ENCODE assay signal across 26 cellular contexts in genomic region chr12:24527102-24527501, GRCh38.
"Had no signal": no experiment of that assay in that cellular context is flagged by ENCODE, and none has a peak within 500 bp of the region (broad histone marks: within the 10 kb centered on the region; RNA-seq: fewer than 3 reads in every experiment).

No MANE protein-coding gene starts in this region.

- H3K4me3 ChIP-seq: MG63, SJCRH30 had no signal

- H3K4me1 ChIP-seq: SJCRH30 had no signal

- H3K27me3 ChIP-seq: MG63, SJCRH30 had no signal

- H3K27ac ChIP-seq: RWPE1, SJCRH30 had no signal

- DNase-seq: IMR-90, Karpas-422, KG1, MG63, NCI-H1092, NCI-H1105 treated with DMSO at 0.1 percent for 48 hours, NCI-H1417 treated with DMSO at 0.1 percent for 48 hours, NCI-H146, NCI-H1694 treated with DMSO at 0.1 percent for 48 hours, NCI-H1930, NCI-H2081, NCI-H2107, NCI-H2171, NCI-H226, NCI-H446, NCI-H510A, NCI-H524 treated with DMSO at 0.1 percent for 48 hours, NCI-H69, NCI-H774, PC-3, SHP77 treated with DMSO at 0.1 percent for 48 hours, SJCRH30 had no signal

- ATAC-seq: HepG2, Panc1, PC-3, SK-N-SH treated with all-trans-retinoic acid at 6 μM for 48 hours had no signal

- H3K9me3 ChIP-seq: MG63, SJCRH30 had no signal

- H3K36me3 ChIP-seq: MG63, SJCRH30 had no signal
